ENCODE assay signal across 26 cellular contexts in the genomic region with DNA sequence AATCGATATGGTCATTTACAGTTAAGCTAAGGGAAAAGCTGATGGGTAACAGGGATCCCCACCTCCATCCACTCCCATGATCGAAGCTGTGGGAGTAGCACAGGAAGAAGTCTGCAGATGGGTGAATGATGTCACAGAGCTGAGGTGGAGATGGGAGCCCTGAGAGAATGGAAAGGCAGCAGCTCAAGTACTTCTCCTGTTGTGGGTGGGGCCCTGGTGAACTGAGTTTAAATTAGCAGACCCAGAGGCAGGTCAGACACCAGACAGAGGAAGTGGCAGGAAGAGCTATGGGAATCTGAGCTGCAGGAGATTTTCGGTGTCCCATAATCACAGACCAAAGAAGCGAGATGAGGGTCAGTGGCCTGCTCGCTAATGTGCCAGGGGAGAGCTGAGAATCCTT. TPM values are rescaled to one million over a fixed set of nuclear protein-coding genes. Genes with fewer than 3 reads are reported as not detected.
DNase-seq lines count a peak whose midpoint lies in the region; ATAC-seq and TF ChIP-seq lines count a peak whose summit lies in the region.
"Had no signal": no experiment of that assay in that cellular context is flagged by ENCODE, and none has a peak within 500 bp of the region (broad histone marks: within the 10 kb centered on the region; RNA-seq: fewer than 3 reads in every experiment).

No MANE protein-coding gene starts in this region.

- H3K4me3 ChIP-seq in GM23248 = no peak overlapping the region
- H3K4me3 ChIP-seq in hepatocyte = no peak overlapping the region
- H3K4me3 ChIP-seq: BLaER1 treated with 17β-estradiol and CSF1 and Interleukin-3, amounts not matched to agents 10 nM and 100 nM; esophagus muscularis mucosa; right lobe of liver had no signal

- H3K27ac ChIP-seq in GM23248 (no peak overlapping the region), hepatocyte (no peak overlapping the region)
- H3K27ac ChIP-seq: BLaER1 treated with 17β-estradiol and CSF1 and Interleukin-3, amounts not matched to agents 10 nM and 100 nM; esophagus muscularis mucosa; KMS-11; parathyroid adenoma; right lobe of liver had no signal

- H3K36me3 Mint-ChIP-seq in glutamatergic neuron (ENCODE audit: unreplicated experiment) = peaks cover 8% of the 10 kb centered on the region

- H3K79me2 ChIP-seq in GM23248 (ENCODE audit: insufficient read depth) (no peaks in the 10 kb centered on the region), hepatocyte (no peaks in the 10 kb centered on the region)
- H3K79me2 ChIP-seq: parathyroid adenoma had no signal

- DNase-seq in NCI-H510A treated with DMSO at 0.1 percent for 48 hours (lab: John Stamatoyannopoulos, UW) (peak; percentile 21), NCI-H510A (lab: John Stamatoyannopoulos, UW) (no peak), NCI-H69 (lab: John Stamatoyannopoulos, UW) (peak; percentile 31), glutamatergic neuron (peak; percentile 25), omental fat pad (ENCODE audit: low spot score) (no peak), GM23248 (no peak), NCI-H1436 treated with DMSO at 0.1 percent for 48 hours (lab: John Stamatoyannopoulos, UW) (no peak), hepatocyte (ENCODE audit: low spot score) (no peak)
- DNase-seq: activated CD4-positive, CD25-positive, alpha-beta regulatory T cell treated with anti-CD3 and anti-CD28 coated beads, Interleukin-2, amount 50 U/mL, for 72 hours; activated CD8-positive, alpha-beta T cell treated with anti-CD3 and anti-CD28 coated beads for 36 hours; activated gamma-delta T cell treated with Interleukin-2 at 50 U/mL for 16 hours; naive thymus-derived CD4-positive, alpha-beta T cell; NCI-H1930; NCI-H526; right lobe of liver; stimulated activated CD4-positive, alpha-beta T cell treated with anti-CD3 and anti-CD28 coated beads, Interleukin-15, amount 100 ng/mL, for 24 hours; stimulated activated CD8-positive, alpha-beta memory T cell treated with anti-CD3 and anti-CD28 coated beads, Interleukin-4, amount 100 ng/mL, for 48 hours; T1000 had no signal

- H3K9me3 ChIP-seq in GM23248 (ENCODE audit: low read depth) = no peaks in the 10 kb centered on the region
- no peaks in the 10 kb centered on the region for H3K9me3 ChIP-seq in hepatocyte (ENCODE audit: low read depth)
- H3K9me3 ChIP-seq: esophagus muscularis mucosa, right lobe of liver had no signal

- H3K27me3 ChIP-seq in GM23248 (replicated peaks; ENCODE audit: insufficient read depth) (no peaks in the 10 kb centered on the region), hepatocyte (no peaks in the 10 kb centered on the region)
- H3K27me3 ChIP-seq: BLaER1 treated with 17β-estradiol and CSF1 and Interleukin-3, amounts not matched to agents 10 nM and 100 nM; esophagus muscularis mucosa; right lobe of liver had no signal

- H4K20me1 ChIP-seq in GM23248 (ENCODE audit: insufficient read depth) (no peaks in the 10 kb centered on the region), hepatocyte (ENCODE audit: insufficient read depth, poor library complexity, severe bottlenecking) (no peaks in the 10 kb centered on the region)
- H4K20me1 ChIP-seq: BLaER1 treated with 17β-estradiol and CSF1 and Interleukin-3, amounts not matched to agents 10 nM and 100 nM had no signal

- in situ Hi-C loops in GM23248 (cut with MboI) = no loop called here

- peaks cover 15% of the 10 kb centered on the region for H3K4me1 Mint-ChIP-seq in glutamatergic neuron (ENCODE audit: low read depth, unreplicated experiment)
- H3K4me1 Mint-ChIP-seq: naive thymus-derived CD4-positive, alpha-beta T cell had no signal

- H3K9ac ChIP-seq in GM23248 = no peak overlapping the region
- H3K9ac ChIP-seq: BLaER1 treated with 17β-estradiol and CSF1 and Interleukin-3, amounts not matched to agents 10 nM and 100 nM; KMS-11; parathyroid adenoma had no signal

- H3K9me2 ChIP-seq in GM23248 (ENCODE audit: insufficient read depth) (no peaks in the 10 kb centered on the region), hepatocyte (replicated peaks; ENCODE audit: insufficient read depth) (no peaks in the 10 kb centered on the region)

- no peaks in the 10 kb centered on the region for H3F3A ChIP-seq in GM23248 (ENCODE audit: insufficient read depth)

- peak overlapping the region; percentile 51 for H3K4me3 Mint-ChIP-seq in glutamatergic neuron (ENCODE audit: unreplicated experiment)
- H3K4me3 Mint-ChIP-seq: activated CD8-positive, alpha-beta T cell treated with anti-CD3 and anti-CD28 coated beads for 36 hours; naive thymus-derived CD4-positive, alpha-beta T cell had no signal

- H3K4me2 ChIP-seq in GM23248 (ENCODE audit: unreplicated experiment) = no peak overlapping the region
- H3K4me2 ChIP-seq in hepatocyte = no peak overlapping the region
- H3K4me2 ChIP-seq: KMS-11 had no signal

- 60 to 73% methylated on average over 5 of the region's 5 CpGs for WGBS in GM23248 (ENCODE audit: low coverage in 1 of 2, low lambda C conversion rate in 2 of 2, missing lambda C conversion rate in 2 of 2), 2 experiments
- 84% methylated on average over 5 of the region's 5 CpGs for WGBS in hepatocyte (ENCODE audit: low lambda C conversion rate, missing lambda C conversion rate)

- ATAC-seq in omental fat pad (ENCODE audit: low FRiP score) = peak; percentile 48
- ATAC-seq: activated CD8-positive, alpha-beta T cell treated with anti-CD3 and anti-CD28 coated beads for 36 hours; HCT116; naive thymus-derived CD4-positive, alpha-beta T cell; right lobe of liver had no signal

- no peaks in the 10 kb centered on the region for H3K36me3 ChIP-seq in GM23248 (ENCODE audit: low read depth)
- H3K36me3 ChIP-seq in hepatocyte (replicated peaks; ENCODE audit: insufficient read depth, low read depth) = no peaks in the 10 kb centered on the region
- H3K36me3 ChIP-seq: BLaER1 treated with 17β-estradiol and CSF1 and Interleukin-3, amounts not matched to agents 10 nM and 100 nM; esophagus muscularis mucosa; right lobe of liver had no signal

- TF ChIP-seq CTCF in glutamatergic neuron (IDR thresholded peaks at IDR 0.05; ENCODE audit: partially characterized antibody, unreplicated experiment) (no peak), omental fat pad (IDR thresholded peaks at IDR 0.05) (no peak), hepatocyte (IDR thresholded peaks at IDR 0.05; ENCODE audit: poor library complexity) (no peak)

- H3K4me1 ChIP-seq in GM23248 (ENCODE audit: insufficient read depth) (no peaks in the 10 kb centered on the region), hepatocyte (ENCODE audit: insufficient read depth) (peaks cover 5% of the 10 kb centered on the region)
- H3K4me1 ChIP-seq: parathyroid adenoma, right lobe of liver had no signal

- peak overlapping the region; percentile 86 for H3K27ac Mint-ChIP-seq in glutamatergic neuron (ENCODE audit: unreplicated experiment)
- H3K27ac Mint-ChIP-seq: activated CD8-positive, alpha-beta T cell treated with anti-CD3 and anti-CD28 coated beads for 36 hours; naive thymus-derived CD4-positive, alpha-beta T cell had no signal

- H2AFZ ChIP-seq in GM23248 (no peak overlapping the region), hepatocyte (no peak overlapping the region)
- H2AFZ ChIP-seq: parathyroid adenoma had no signal

- peaks cover 4% of the 10 kb centered on the region for H3K9me3 Mint-ChIP-seq in glutamatergic neuron (ENCODE audit: unreplicated experiment)
- H3K9me3 Mint-ChIP-seq: activated CD8-positive, alpha-beta T cell treated with anti-CD3 and anti-CD28 coated beads for 36 hours had no signal

- H3K27me3 Mint-ChIP-seq in glutamatergic neuron (ENCODE audit: unreplicated experiment) = no peaks in the 10 kb centered on the region
- H3K27me3 Mint-ChIP-seq: activated CD8-positive, alpha-beta T cell treated with anti-CD3 and anti-CD28 coated beads for 36 hours had no signal

RNA-seq across cellular contexts. Expression of a gene that starts 29.0 kb away (rescaled TPM):
- total RNA-seq in glutamatergic neuron (ENCODE audit: unreplicated experiment) (not detected), omental fat pad (not detected), hepatocyte (not detected in 2 replicates)
- total RNA-seq in GM23248 (2014; rRNA removed; shearing (Covaris generic)) = not detected in 2 replicates
- polyA plus RNA-seq in GM23248 (2016; fragmentation: Nextera tagmentation; extraction: Ambion mirVana) (not detected in 2 replicates), hepatocyte (not detected in 2 replicates)
- total RNA-seq: activated CD8-positive, alpha-beta T cell treated with anti-CD3 and anti-CD28 coated beads for 36 hours; esophagus muscularis mucosa; mesenteric fat pad; naive thymus-derived CD4-positive, alpha-beta T cell; right lobe of liver; urinary bladder had no signal
- polyA plus RNA-seq: adipose tissue; naive thymus-derived CD4-positive, alpha-beta T cell; urinary bladder had no signal

Comparison
In these comparisons a context has a peak if more than half of its experiments do, and no peak if none do; other contexts are left out.
1. DNase-seq: peak in NCI-H510A treated with DMSO at 0.1 percent for 48 hours (single experiment), NCI-H69 (single experiment) and glutamatergic neuron (single experiment); none in NCI-H510A (single experiment), omental fat pad (single experiment), GM23248 (single experiment), NCI-H1436 treated with DMSO at 0.1 percent for 48 hours (single experiment) and hepatocyte (single experiment).